In genomic region chr19:31380854-31381253, GRCh38 we compare ENCODE assay signal across 24 cellular contexts. TPM values are rescaled to one million over a fixed set of nuclear protein-coding genes. Genes with fewer than 3 reads are reported as not detected.
A peak's percentile ranks its signal among the peaks of the same experiment; 100 is the strongest.
DNase-seq lines count a peak whose midpoint lies in the region; ATAC-seq, FAIRE-seq and TF ChIP-seq lines count a peak whose summit lies in the region.
"Had no signal": no experiment of that assay in that cellular context is flagged by ENCODE, and none has a peak within 500 bp of the region (broad histone marks: within the 10 kb centered on the region; RNA-seq: fewer than 3 reads in every experiment).

No MANE protein-coding gene starts in this region.

- TF ChIP-seq EP300 in SK-N-SH (IDR thresholded peaks at IDR 0.05; ENCODE audit: borderline replicate concordance in 1 of 2, low read depth in 1 of 2, low read length in 1 of 2) (no peak), H1 (IDR thresholded peaks at IDR 0.05; ENCODE audit: borderline replicate concordance in 1 of 2, low read depth in 2 of 2, low read length in 2 of 2) (no peak)

- peaks cover 4% of the 10 kb centered on the region; the same call in 1 of the 2 replicates for H4K20me1 ChIP-seq in SK-N-SH (ENCODE audit: insufficient read depth)
- H4K20me1 ChIP-seq in H1 (replicated peaks in 1 of 2; ENCODE audit: control insufficient read depth in 1 of 2, insufficient read depth in 2 of 2, low read length in 2 of 2), result no peaks in the 10 kb centered on the region
- H4K20me1 ChIP-seq: BLaER1 had no signal

- H2BK15ac ChIP-seq in H1 (ENCODE audit: low read length), result peak overlapping the region; percentile 81; the same call in 1 of the 2 replicates
- H2BK15ac ChIP-seq in mesenchymal stem cell (ENCODE audit: low read depth, poor library complexity, severe bottlenecking), result no peak overlapping the region

- H3K4me3 ChIP-seq in SK-N-SH (ENCODE audit: low read depth in 2 of 2, low read length in 1 of 2) (no peak overlapping the region), H1 (ENCODE audit: extremely low read depth in 1 of 4, insufficient read depth in 2 of 4, low read depth in 3 of 4, low read length in 4 of 4) (no peak overlapping the region), mesenchymal stem cell (ENCODE audit: insufficient read depth in 1 of 2, low read depth in 1 of 2, low read length in 2 of 2) (no peak overlapping the region), upper lobe of right lung (no peak overlapping the region)
- H3K4me3 ChIP-seq: BLaER1, GM12878 had no signal

- H2BK120ac ChIP-seq in H1 (replicated peaks; ENCODE audit: low read depth, low read length) (no peak overlapping the region), mesenchymal stem cell (ENCODE audit: low read depth, low read length) (no peak overlapping the region)

- H2BK12ac ChIP-seq in H1 (ENCODE audit: low read depth, low read length) (no peak overlapping the region), mesenchymal stem cell (ENCODE audit: low read length in 2 of 2) (peak overlapping the region; percentile 9 to 45)

- peaks cover 19% of the 10 kb centered on the region for H3F3A ChIP-seq in SK-N-SH (replicated peaks; ENCODE audit: insufficient read depth)

- H3K36me3 ChIP-seq in SK-N-SH (replicated peaks in 1 of 2; ENCODE audit: control insufficient read depth in 1 of 2, insufficient read depth in 2 of 2, low read length in 1 of 2), result no peaks in the 10 kb centered on the region
- H3K36me3 ChIP-seq in H1 (ENCODE audit: control insufficient read depth in 2 of 4, insufficient read depth in 4 of 4, low read length in 3 of 4), result no peaks in the 10 kb centered on the region
- H3K36me3 ChIP-seq in mesenchymal stem cell (ENCODE audit: control insufficient read depth in 1 of 2, insufficient read depth in 2 of 2, low read depth in 1 of 2, low read length in 2 of 2), result no peaks in the 10 kb centered on the region
- no peaks in the 10 kb centered on the region for H3K36me3 ChIP-seq in upper lobe of right lung
- H3K36me3 ChIP-seq: BLaER1 had no signal

- no peak for TF ChIP-seq POLR2A in H1 (IDR thresholded peaks at IDR 0.05; ENCODE audit: control extremely low read depth in 1 of 2, low read depth in 2 of 2, low read length in 2 of 2)

- POLR2A ChIA-PET in SK-N-SH (lab: Yijun Ruan, JAX) (no interaction called here), H1 (lab: Charles Lee; ENCODE audit: partially characterized antibody) (no interaction called here)
- POLR2A ChIA-PET in activated CD8-positive, alpha-beta T cell treated with anti-CD3 and anti-CD28 coated beads, Interleukin-2, amount 10 ng/mL, durations not matched to agents 7 days and 5 days (lab: Charles Lee), result no interaction called here

- H3K27me3 Mint-ChIP-seq in activated CD8-positive, alpha-beta T cell treated with anti-CD3 and anti-CD28 coated beads, Interleukin-2, amount 10 ng/mL, durations not matched to agents 7 days and 5 days (ENCODE audit: low read depth), result no peaks in the 10 kb centered on the region
- H3K27me3 Mint-ChIP-seq: B cell had no signal

- H3K9ac ChIP-seq in SK-N-SH (no peak overlapping the region), H1 (replicated peaks in 1 of 4; ENCODE audit: extremely low read depth in 1 of 4, low read depth in 3 of 4, low read length in 3 of 4) (no peak overlapping the region), mesenchymal stem cell (ENCODE audit: low read length) (no peak overlapping the region)
- H3K9ac ChIP-seq: BLaER1 had no signal

- no peak overlapping the region for H4K5ac ChIP-seq in H1 (ENCODE audit: insufficient read length, low read depth, low read length)

- intact Hi-C loops in upper lobe of right lung (cut with DNase I), result no loop called here

- H2AFZ ChIP-seq in SK-N-SH (ENCODE audit: low read depth) (no peak overlapping the region), H1 (ENCODE audit: low read length) (no peak overlapping the region), mesenchymal stem cell (ENCODE audit: low read depth, low read length) (no peak overlapping the region)

- H3K23me2 ChIP-seq in H1 (ENCODE audit: low read depth, low read length), result no peaks in the 10 kb centered on the region

- H2BK20ac ChIP-seq in H1 (ENCODE audit: low read length), result no peak overlapping the region

- ATAC-seq in SK-N-SH treated with all-trans-retinoic acid at 6 μM for 48 hours (no peak), upper lobe of right lung (peak; percentile 22), HG03159 (IDR thresholded peaks at IDR 0.05; ENCODE audit: unreplicated experiment) (no peak)
- ATAC-seq in activated CD8-positive, alpha-beta T cell treated with anti-CD3 and anti-CD28 coated beads, Interleukin-2, amount 10 ng/mL, durations not matched to agents 7 days and 5 days, result no peak
- ATAC-seq: CD8-positive, alpha-beta T cell; GM12878; HCT116 had no signal

- H3K79me1 ChIP-seq in H1 (ENCODE audit: low read depth, low read length), result no peaks in the 10 kb centered on the region
- H3K79me1 ChIP-seq in mesenchymal stem cell (replicated peaks; ENCODE audit: low read length, poor library complexity, severe bottlenecking), result no peaks in the 10 kb centered on the region

- peaks cover 5 to 19% of the 10 kb centered on the region in 2 experiments; a peak in 1 of 4 replicates for H3K4me1 ChIP-seq in SK-N-SH (ENCODE audit: control insufficient read depth in 1 of 2, insufficient read depth in 2 of 2, low read depth in 1 of 2, low read length in 1 of 2)
- H3K4me1 ChIP-seq in H1 (replicated peaks in 1 of 4; ENCODE audit: control insufficient read depth in 3 of 4, insufficient read depth in 4 of 4, low read length in 3 of 4), result no peaks in the 10 kb centered on the region
- H3K4me1 ChIP-seq in mesenchymal stem cell (ENCODE audit: control insufficient read depth, insufficient read depth, low read depth, low read length), result no peaks in the 10 kb centered on the region
- H3K4me1 ChIP-seq in upper lobe of right lung, result no peaks in the 10 kb centered on the region
- H3K4me1 ChIP-seq: BLaER1, Caco-2 had no signal

- no peaks in the 10 kb centered on the region for H3K79me2 ChIP-seq in SK-N-SH (ENCODE audit: insufficient read depth)
- no peaks in the 10 kb centered on the region for H3K79me2 ChIP-seq in H1 (ENCODE audit: control insufficient read depth in 1 of 2, insufficient read depth in 2 of 2, low read length in 2 of 2)

- DNase-seq in SK-N-SH (no peak), H1 (ENCODE audit: low read depth in 1 of 2, low spot score in 2 of 2) (no peak), mesenchymal stem cell (no peak), upper lobe of right lung (no peak), NCI-H187 (lab: John Stamatoyannopoulos, UW) (no peak)
- DNase-seq in activated CD8-positive, alpha-beta T cell treated with anti-CD3 and anti-CD28 coated beads, Interleukin-2, amount 10 ng/mL, durations not matched to agents 7 days and 5 days, result no peak
- DNase-seq: Caco-2; CD4-positive, CD25-positive, alpha-beta regulatory T cell; CD8-positive, alpha-beta T cell; DMS153; DND-41; GDM1; H9; HFFc6 had no signal

- H3K18ac ChIP-seq in H1 (ENCODE audit: extremely low read depth, low read length) (peak overlapping the region; percentile 71; the same call in 1 of the 2 replicates), mesenchymal stem cell (ENCODE audit: low read depth in 1 of 2, low read length in 2 of 2) (peak overlapping the region in 1 of 2 experiments; percentile 61)

- H3K56ac ChIP-seq in H1 (replicated peaks; ENCODE audit: insufficient read length, low read depth, low read length), result no peak overlapping the region

- no peak for TF ChIP-seq RAD21 in SK-N-SH (IDR thresholded peaks at IDR 0.05; ENCODE audit: low read length)
- no peak for TF ChIP-seq RAD21 in H1 (IDR thresholded peaks at IDR 0.05 in 1 of 2, conservative IDR thresholded peaks at IDR 0.05 in 1 of 2; ENCODE audit: low read depth in 2 of 2, low read length in 2 of 2)

- no peak overlapping the region for H3K4me3 Mint-ChIP-seq in activated CD8-positive, alpha-beta T cell treated with anti-CD3 and anti-CD28 coated beads, Interleukin-2, amount 10 ng/mL, durations not matched to agents 7 days and 5 days
- H3K4me3 Mint-ChIP-seq: B cell; CD8-positive, alpha-beta T cell; H9; HFFc6 had no signal

- no peaks in the 10 kb centered on the region for H3K9me2 ChIP-seq in SK-N-SH

- TF ChIP-seq CTCF in SK-N-SH (IDR thresholded peaks at IDR 0.05) (no peak), H1 (IDR thresholded peaks at IDR 0.05; ENCODE audit: control extremely low read depth in 1 of 3, insufficient read depth in 1 of 3, low read depth in 1 of 3, low read length in 3 of 3) (no peak), upper lobe of right lung (IDR thresholded peaks at IDR 0.05) (no peak)

- H2BK5ac ChIP-seq in H1 (ENCODE audit: low read depth, low read length), result peak overlapping the region; percentile 19; the same call in 1 of the 2 replicates
- no peak overlapping the region for H2BK5ac ChIP-seq in mesenchymal stem cell (ENCODE audit: low read depth, low read length, poor library complexity, severe bottlenecking)

- H4K8ac ChIP-seq in H1 (ENCODE audit: extremely low read depth, insufficient read depth, low read length) (no peak overlapping the region; the same call in 1 of the 2 replicates), mesenchymal stem cell (ENCODE audit: low read length) (peak overlapping the region; percentile 29)

- H3K14ac ChIP-seq in H1 (ENCODE audit: insufficient read length) (no peak overlapping the region), mesenchymal stem cell (ENCODE audit: low read length in 2 of 2) (peak overlapping the region in 1 of 2 experiments; percentile 78)

- CTCF ChIA-PET in SK-N-SH (lab: Yijun Ruan, JAX), result interaction anchor here (1.2 to 1.4 kb wide), 2 partner anchors 9 to 698 kb away, joined by 4 read pairs; no protein-coding TSS in a partner anchor
- CTCF ChIA-PET in H1 (lab: Charles Lee; ENCODE audit: partially characterized antibody), result interaction anchor here (0.6 kb wide), 2 partner anchors 106 to 227 kb away, joined by 3 to 4 read pairs; no protein-coding TSS in a partner anchor
- CTCF ChIA-PET in activated CD8-positive, alpha-beta T cell treated with anti-CD3 and anti-CD28 coated beads, Interleukin-2, amount 10 ng/mL, durations not matched to agents 7 days and 5 days (lab: Charles Lee), result no interaction called here

- no peaks in the 10 kb centered on the region for H3K27me3 ChIP-seq in SK-N-SH (ENCODE audit: insufficient read depth)
- H3K27me3 ChIP-seq in H1 (replicated peaks in 1 of 4; ENCODE audit: control insufficient read depth in 3 of 4, extremely low read depth in 1 of 4, insufficient read depth in 3 of 4, low read length in 3 of 4), result no peaks in the 10 kb centered on the region
- H3K27me3 ChIP-seq in mesenchymal stem cell (ENCODE audit: control insufficient read depth in 1 of 2, insufficient read depth in 1 of 2, low read length in 2 of 2), result no peaks in the 10 kb centered on the region
- H3K27me3 ChIP-seq in upper lobe of right lung, result no peaks in the 10 kb centered on the region
- H3K27me3 ChIP-seq: BLaER1 had no signal

- no peak overlapping the region for H3K27ac Mint-ChIP-seq in activated CD8-positive, alpha-beta T cell treated with anti-CD3 and anti-CD28 coated beads, Interleukin-2, amount 10 ng/mL, durations not matched to agents 7 days and 5 days
- H3K27ac Mint-ChIP-seq: B cell; CD8-positive, alpha-beta T cell; HFFc6 had no signal

- H2AK5ac ChIP-seq in H1 (ENCODE audit: low read depth, low read length) (peak overlapping the region; percentile 18; the same call in 1 of the 2 replicates), mesenchymal stem cell (ENCODE audit: low read length, severe bottlenecking) (no peak overlapping the region)

- H3K9me3 ChIP-seq in SK-N-SH, result no peaks in the 10 kb centered on the region
- no peaks in the 10 kb centered on the region for H3K9me3 ChIP-seq in H1 (ENCODE audit: insufficient read depth in 2 of 2, low read depth in 1 of 2, low read length in 1 of 2)
- H3K9me3 ChIP-seq in mesenchymal stem cell (ENCODE audit: control insufficient read depth, low read length), result no peaks in the 10 kb centered on the region
- H3K9me3 ChIP-seq in upper lobe of right lung, result no peaks in the 10 kb centered on the region
- H3K9me3 ChIP-seq: BLaER1 had no signal

- H3K9me3 Mint-ChIP-seq in activated CD8-positive, alpha-beta T cell treated with anti-CD3 and anti-CD28 coated beads, Interleukin-2, amount 10 ng/mL, durations not matched to agents 7 days and 5 days (ENCODE audit: insufficient read depth), result no peaks in the 10 kb centered on the region
- H3K9me3 Mint-ChIP-seq: CD8-positive, alpha-beta T cell; H9; HFFc6 had no signal

- 91% methylated on average over 5 of the region's 6 CpGs for WGBS in SK-N-SH (ENCODE audit: low lambda C conversion rate)
- WGBS in H1 (ENCODE audit: extremely low coverage in 1 of 2, insufficient coverage in 1 of 2, insufficient read length in 1 of 2, insufficient replicate concordance in 2 of 2, low coverage in 1 of 2, low lambda C conversion rate in 2 of 2, missing lambda C conversion rate in 1 of 2), 2 experiments, result 89% methylated on average over 6 of the region's 6 CpGs; no CpG with 5 or more reads in 1 of the 2 experiments
- 97% methylated on average over 6 of the region's 6 CpGs for WGBS in mesenchymal stem cell

- H3K23ac ChIP-seq in H1 (ENCODE audit: insufficient read length) (no peak overlapping the region), mesenchymal stem cell (ENCODE audit: low read length in 2 of 2) (no peak overlapping the region)

- H3K27ac ChIP-seq in SK-N-SH (ENCODE audit: low read depth in 2 of 2, low read length in 1 of 2) (no peak overlapping the region), H1 (ENCODE audit: low read depth, low read length) (no peak overlapping the region), mesenchymal stem cell (ENCODE audit: low read length, poor library complexity, severe bottlenecking) (no peak overlapping the region), upper lobe of right lung (no peak overlapping the region)
- H3K27ac ChIP-seq: 22Rv1, BLaER1, C4-2B had no signal

- no peak for FAIRE-seq in H1 (lab: Jason Lieb, UNC)
- FAIRE-seq: A204.1, GM12878, GM19239 had no signal

- no peaks in the 10 kb centered on the region for H3K4me1 Mint-ChIP-seq in activated CD8-positive, alpha-beta T cell treated with anti-CD3 and anti-CD28 coated beads, Interleukin-2, amount 10 ng/mL, durations not matched to agents 7 days and 5 days (ENCODE audit: low read depth)
- H3K4me1 Mint-ChIP-seq: B cell; CD4-positive, CD25-positive, alpha-beta regulatory T cell had no signal

- H3K36me3 Mint-ChIP-seq in activated CD8-positive, alpha-beta T cell treated with anti-CD3 and anti-CD28 coated beads, Interleukin-2, amount 10 ng/mL, durations not matched to agents 7 days and 5 days (ENCODE audit: low read depth), result no peaks in the 10 kb centered on the region
- H3K36me3 Mint-ChIP-seq: CD4-positive, CD25-positive, alpha-beta regulatory T cell; CD8-positive, alpha-beta T cell had no signal

- H3K4me2 ChIP-seq in SK-N-SH, result no peak overlapping the region
- no peak overlapping the region for H3K4me2 ChIP-seq in H1 (ENCODE audit: insufficient read depth in 1 of 2, low read depth in 2 of 2, low read length in 2 of 2)
- H3K4me2 ChIP-seq in mesenchymal stem cell (ENCODE audit: low read length, poor library complexity, severe bottlenecking), result no peak overlapping the region
- H3K4me2 ChIP-seq: BLaER1 had no signal

- H4K91ac ChIP-seq in H1 (replicated peaks; ENCODE audit: insufficient read length, low read length), result no peak overlapping the region
- H4K91ac ChIP-seq in mesenchymal stem cell (ENCODE audit: low read length), result no peak overlapping the region

- H3K4ac ChIP-seq in H1 (replicated peaks; ENCODE audit: insufficient read length, low read depth, low read length), result peak overlapping the region; percentile 29
- H3K4ac ChIP-seq in mesenchymal stem cell (ENCODE audit: low read depth in 1 of 2, low read length in 2 of 2), result no peak overlapping the region

RNA-seq across cellular contexts. Expression of gene TSHZ3, which starts 31.6 kb away (rescaled TPM):
- polyA plus RNA-seq in SK-N-SH (2012; rRNA removed) (3.0 and 3.3 TPM in 2 replicates), H1 (2011; rRNA removed) (3.1 and 3.8 TPM in 2 replicates)
- polyA plus RNA-seq in SK-N-SH (2012; cell fraction: cytosol; rRNA removed), result 2.5 and 2.8 TPM in 2 replicates
- 13.7 and 14.0 TPM in 2 replicates for polyA plus RNA-seq in SK-N-SH (2012; cell fraction: nucleus; rRNA removed)
- 9.3 and 12.3 TPM in 2 replicates for total RNA-seq in H1 (2021; fragmentation: NEBNext Ultra II Directional; extraction: Animal tissue kit (Norgen Biotek cat#: 25700))
- 2.3 TPM for polyA plus RNA-seq in H1 (2011; cell fraction: cytosol; rRNA removed)
- 10.5 TPM for polyA plus RNA-seq in H1 (2011; cell fraction: nucleus; rRNA removed)
- 5.8 to 7.8 TPM (median 6.4 TPM) in 4 replicates for polyA plus RNA-seq in H1 (2012, experiment 1 of 2)
- 4.2 TPM for polyA plus RNA-seq in H1 (2012, experiment 2 of 2)
- polyA plus RNA-seq in H1 (2013, experiment 1 of 2), result 15.1 TPM
- 14.7 TPM for polyA plus RNA-seq in H1 (2013, experiment 2 of 2)
- polyA minus RNA-seq in H1 (2011; rRNA and poly(A)+ RNA removed), result 5.5 TPM in 2 replicates
- polyA minus RNA-seq in H1 (2011; cell fraction: cytosol; rRNA and poly(A)+ RNA removed), result 5.1 TPM
- polyA minus RNA-seq in H1 (2011; cell fraction: nucleus; rRNA and poly(A)+ RNA removed), result 6.6 TPM
- 28.5 TPM for polyA plus RNA-seq in mesenchymal stem cell (2013, experiment 1 of 2)
- polyA plus RNA-seq in mesenchymal stem cell (2013, experiment 2 of 2), result 27.9 TPM
- total RNA-seq in upper lobe of right lung, result 5.8 TPM
- total RNA-seq in activated CD8-positive, alpha-beta T cell treated with anti-CD3 and anti-CD28 coated beads, Interleukin-2, amount 10 ng/mL, durations not matched to agents 7 days and 5 days, result under 1 TPM; 0.57 to 0.82 TPM
- total RNA-seq: Caco-2; CD8-positive, alpha-beta T cell had no signal
- polyA plus RNA-seq: GM12878 had no signal
